In genomic region chr10:19592276-19592675, GRCh38 we compare ENCODE assay signal across 17 cellular contexts.
DNase-seq lines count a peak whose midpoint lies in the region; ATAC-seq, FAIRE-seq and TF ChIP-seq lines count a peak whose summit lies in the region.
"Had no signal": no experiment of that assay in that cellular context is flagged by ENCODE, and none has a peak within 500 bp of the region (broad histone marks: within the 10 kb centered on the region; RNA-seq: fewer than 3 reads in every experiment).

No MANE protein-coding gene starts in this region.

- DNase-seq in HCT116 (ENCODE audit: low read depth, low spot score): no peak
- DNase-seq in RPMI7951 (ENCODE audit: low read depth): peak; percentile 64
- peak; percentile 16 for DNase-seq in fibroblast of mammary gland (ENCODE audit: low read depth)
- DNase-seq in small intestine: peak; percentile 30
- no peak for DNase-seq in NCI-H187 treated with DMSO at 0.1 percent for 48 hours (lab: John Stamatoyannopoulos, UW)
- no peak for DNase-seq in ureter (ENCODE audit: low spot score)
- DNase-seq: activated CD4-positive, alpha-beta T cell treated with anti-CD3 and anti-CD28 coated beads for 36 hours; activated naive CD4-positive, alpha-beta T cell treated with anti-CD3 and anti-CD28 coated beads for 36 hours; effector memory CD8-positive, alpha-beta T cell; foreskin melanocyte; lower lobe of right lung; naive thymus-derived CD8-positive, alpha-beta T cell; NCI-H2227 treated with DMSO at 0.1 percent for 48 hours had no signal

- H3K4me1 ChIP-seq in HCT116 (ENCODE audit: control insufficient read depth in 1 of 2, insufficient read depth in 2 of 2, low read length in 2 of 2) (no peaks in the 10 kb centered on the region), small intestine (ENCODE audit: control insufficient read depth in 2 of 2, insufficient read depth in 1 of 2, low read depth in 1 of 2, low read length in 1 of 2) (no peaks in the 10 kb centered on the region)
- H3K4me1 ChIP-seq: lower lobe of right lung had no signal

- ATAC-seq in HCT116 (no peak), GM18505 (IDR thresholded peaks at IDR 0.05; ENCODE audit: unreplicated experiment) (no peak)
- ATAC-seq: activated CD4-positive, alpha-beta T cell treated with anti-CD3 and anti-CD28 coated beads for 36 hours; effector memory CD8-positive, alpha-beta T cell; lower lobe of right lung; naive thymus-derived CD8-positive, alpha-beta T cell had no signal

- no TSS peak for BruUV-seq in HCT116 (replicated peaks; lab: Mats Ljungman, UMichigan)

- WGBS in small intestine, 3 donors: 87 to 94% (median 91%) methylated on average over 5 of the region's 5 CpGs

- no peak overlapping the region for H3K27ac ChIP-seq in HCT116 (ENCODE audit: low read depth, low read length)
- no peak overlapping the region for H3K27ac ChIP-seq in small intestine (ENCODE audit: low read depth in 1 of 2, low read length in 1 of 2)
- H3K27ac ChIP-seq: BLaER1 treated with 17β-estradiol and CSF1 and Interleukin-3, amounts not matched to agents 10 nM and 100 nM; lower lobe of right lung; thoracic aorta had no signal

- intact Hi-C loops in HCT116 (cut with micrococcal nuclease): no loop called here

- H3K36me3 ChIP-seq in HCT116 (ENCODE audit: control insufficient read depth in 1 of 2, insufficient read depth in 2 of 2, low read length in 2 of 2) (no peaks in the 10 kb centered on the region), small intestine (ENCODE audit: control insufficient read depth in 2 of 2, insufficient read depth in 2 of 2, low read length in 2 of 2) (peaks cover 0 to 5% of the 10 kb centered on the region in 2 donors)
- H3K36me3 ChIP-seq: BLaER1 treated with 17β-estradiol and CSF1 and Interleukin-3, amounts not matched to agents 10 nM and 100 nM; lower lobe of right lung; thoracic aorta had no signal

- H4K20me1 ChIP-seq in HCT116 (ENCODE audit: insufficient read depth): no peaks in the 10 kb centered on the region
- H4K20me1 ChIP-seq: BLaER1 treated with 17β-estradiol and CSF1 and Interleukin-3, amounts not matched to agents 10 nM and 100 nM had no signal

- H3K4me2 ChIP-seq in HCT116 (ENCODE audit: low read length): no peak overlapping the region
- H3K4me2 ChIP-seq: BLaER1 treated with 17β-estradiol and CSF1 and Interleukin-3, amounts not matched to agents 10 nM and 100 nM had no signal

- H3K9ac ChIP-seq in HCT116 (ENCODE audit: low read length): no peak overlapping the region
- H3K9ac ChIP-seq: BLaER1 treated with 17β-estradiol and CSF1 and Interleukin-3, amounts not matched to agents 10 nM and 100 nM had no signal

- H3K9me3 ChIP-seq in HCT116 (ENCODE audit: control insufficient read depth in 1 of 2, insufficient read depth in 1 of 2, low read depth in 1 of 2, low read length in 2 of 2): peaks cover 11 to 18% of the 10 kb centered on the region in 2 experiments; a peak in 2 of 4 replicates
- H3K9me3 ChIP-seq in small intestine (ENCODE audit: control insufficient read depth, low read depth): no peaks in the 10 kb centered on the region
- H3K9me3 ChIP-seq: BLaER1 treated with 17β-estradiol and CSF1 and Interleukin-3, amounts not matched to agents 10 nM and 100 nM; lower lobe of right lung; thoracic aorta had no signal

- POLR2A ChIA-PET in HCT116 (lab: Charles Lee): no interaction called here

- no peak for FAIRE-seq in small intestine (lab: Jason Lieb, UNC)
- FAIRE-seq: GM19239 had no signal

- RAD21 ChIA-PET in HCT116 (lab: Charles Lee; ENCODE audit: low non-redundant PET in 1 of 2, low total read pairs in 2 of 2, uncharacterized antibody in 2 of 2, unreplicated experiment in 2 of 2): no interaction called here

- TF ChIP-seq POLR2A in HCT116 (IDR thresholded peaks at IDR 0.05; ENCODE audit: borderline replicate concordance, extremely low read depth, insufficient read depth, insufficient read length) (no peak), GM18505 (IDR thresholded peaks at IDR 0.05; ENCODE audit: borderline replicate concordance, extremely low read depth, insufficient read depth, insufficient read length) (no peak)

- H3K27me3 ChIP-seq in HCT116 (ENCODE audit: insufficient read depth, low read length) (no peaks in the 10 kb centered on the region), small intestine (ENCODE audit: control insufficient read depth in 2 of 2, insufficient read depth in 2 of 2, low read length in 2 of 2) (no peaks in the 10 kb centered on the region)
- H3K27me3 ChIP-seq: BLaER1 treated with 17β-estradiol and CSF1 and Interleukin-3, amounts not matched to agents 10 nM and 100 nM had no signal

- CTCF ChIA-PET in HCT116 (lab: Charles Lee): no interaction called here

- H3K79me2 ChIP-seq in HCT116 (ENCODE audit: insufficient read depth, low read length): no peaks in the 10 kb centered on the region

- TF ChIP-seq CTCF in HCT116 (IDR thresholded peaks at IDR 0.05 in 2 of 3, conservative IDR thresholded peaks at IDR 0.05 in 1 of 3; ENCODE audit: borderline replicate concordance in 1 of 3, insufficient read depth in 1 of 3, low read depth in 2 of 3, low read length in 2 of 3) (no peak), fibroblast of mammary gland (conservative IDR thresholded peaks at IDR 0.05; ENCODE audit: control insufficient read depth, insufficient read depth, low read depth, low read length) (no peak)

- no peak for TF ChIP-seq RAD21 in HCT116 (IDR thresholded peaks at IDR 0.05; ENCODE audit: low read depth)

- H3K4me3 ChIP-seq in HCT116 (replicated peaks in 1 of 2; ENCODE audit: low read depth in 1 of 2, low read length in 2 of 2) (no peak overlapping the region), fibroblast of mammary gland (ENCODE audit: control insufficient read depth, low read depth, low read length) (no peak overlapping the region), small intestine (ENCODE audit: low read depth in 1 of 2, low read length in 2 of 2) (no peak overlapping the region)
- H3K4me3 ChIP-seq: BLaER1 treated with 17β-estradiol and CSF1 and Interleukin-3, amounts not matched to agents 10 nM and 100 nM; lower lobe of right lung; thoracic aorta had no signal

- no peaks in the 10 kb centered on the region for H3K9me2 ChIP-seq in HCT116 (ENCODE audit: insufficient read depth)

- no peak overlapping the region for H2AFZ ChIP-seq in HCT116 (ENCODE audit: low read depth, low read length, poor library complexity, severe bottlenecking)

TF ChIP-seq in HCT116, 20 proteins besides CTCF, POLR2A, EP300 and RAD21:
- TF ChIP-seq REST (IDR thresholded peaks at IDR 0.05; ENCODE audit: low read depth) (no peak), EZH2phosphoT487 (IDR thresholded peaks at IDR 0.05; ENCODE audit: borderline replicate concordance) (no peak), TCF7L2 (IDR thresholded peaks at IDR 0.05; ENCODE audit: borderline replicate concordance, extremely low read depth, insufficient read depth, insufficient read length) (peak; percentile 48), SIN3A (IDR thresholded peaks at IDR 0.05; ENCODE audit: low read depth) (no peak), CEBPB (IDR thresholded peaks at IDR 0.05; ENCODE audit: low read depth) (no peak), JUND (IDR thresholded peaks at IDR 0.05) (no peak), SP1 (IDR thresholded peaks at IDR 0.05; ENCODE audit: low read depth) (no peak), EGR1 (IDR thresholded peaks at IDR 0.05; ENCODE audit: low read depth) (no peak), MAX (IDR thresholded peaks at IDR 0.05) (no peak)

Comparison
In these comparisons a context has a peak if more than half of its experiments do, and no peak if none do; other contexts are left out.
1. DNase-seq: peak in RPMI7951 (single experiment), fibroblast of mammary gland (single experiment) and small intestine (single experiment); none in HCT116 (single experiment), NCI-H187 treated with DMSO at 0.1 percent for 48 hours (single experiment) and ureter (single experiment).